In genomic region chr7:108292541-108292940, GRCh38 we compare ENCODE assay signal across 20 cellular contexts.
"Had no signal": no experiment of that assay in that cellular context is flagged by ENCODE, and none has a peak within 500 bp of the region (broad histone marks: within the 10 kb centered on the region; RNA-seq: fewer than 3 reads in every experiment).

No MANE protein-coding gene starts in this region.

- H3K27me3 ChIP-seq: ascending aorta, breast epithelium, gastrocnemius medialis, right atrium auricular region, testis, upper lobe of left lung had no signal

- H3K36me3 Mint-ChIP-seq: activated naive CD8-positive, alpha-beta T cell treated with anti-CD3 and anti-CD28 coated beads, Interleukin-2, amount 10 ng/mL, durations not matched to agents 7 days and 5 days had no signal

- H3K36me3 ChIP-seq: ascending aorta, breast epithelium, gastrocnemius medialis, heart left ventricle, prostate gland, right atrium auricular region, upper lobe of left lung had no signal

- H3K27me3 Mint-ChIP-seq: activated naive CD8-positive, alpha-beta T cell treated with anti-CD3 and anti-CD28 coated beads, Interleukin-2, amount 10 ng/mL, durations not matched to agents 7 days and 5 days; dendritic cell treated with granulocyte-macrophage colony-stimulating factor and Interleukin-4, amounts not matched to agents 40 ng/mL and 50 ng/mL, for 4 days; stimulated activated naive CD8-positive, alpha-beta T cell treated with anti-CD3 and anti-CD28 coated beads, Interleukin-15, amount 100 ng/mL, for 72 hours had no signal

- H3K9me3 ChIP-seq: ascending aorta, breast epithelium, gastrocnemius medialis, heart left ventricle, prostate gland, right atrium auricular region, testis, upper lobe of left lung had no signal

- H3K4me3 Mint-ChIP-seq: activated naive CD8-positive, alpha-beta T cell treated with anti-CD3 and anti-CD28 coated beads, Interleukin-2, amount 10 ng/mL, durations not matched to agents 7 days and 5 days; dendritic cell treated with granulocyte-macrophage colony-stimulating factor and Interleukin-4, amounts not matched to agents 40 ng/mL and 50 ng/mL, for 4 days; nephron progenitor cell; stimulated activated naive CD8-positive, alpha-beta T cell treated with anti-CD3 and anti-CD28 coated beads, Interleukin-15, amount 100 ng/mL, for 72 hours had no signal

- H3K4me1 ChIP-seq: ascending aorta, breast epithelium, gastrocnemius medialis, prostate gland, testis, upper lobe of left lung had no signal

- ATAC-seq: gastrocnemius medialis; stimulated activated naive CD8-positive, alpha-beta T cell treated with anti-CD3 and anti-CD28 coated beads, Interleukin-15, amount 100 ng/mL, for 72 hours had no signal

- H3K4me3 ChIP-seq: ascending aorta, breast epithelium, gastrocnemius medialis, heart left ventricle, prostate gland, right atrium auricular region, skin epidermis, testis, upper lobe of left lung had no signal

- FAIRE-seq: kidney had no signal

- H3K27ac Mint-ChIP-seq: activated naive CD8-positive, alpha-beta T cell treated with anti-CD3 and anti-CD28 coated beads, Interleukin-2, amount 10 ng/mL, durations not matched to agents 7 days and 5 days; dendritic cell treated with granulocyte-macrophage colony-stimulating factor and Interleukin-4, amounts not matched to agents 40 ng/mL and 50 ng/mL, for 4 days; stimulated activated naive CD8-positive, alpha-beta T cell treated with anti-CD3 and anti-CD28 coated beads, Interleukin-15, amount 100 ng/mL, for 72 hours had no signal

- H3K27ac ChIP-seq: ascending aorta, breast epithelium, gastrocnemius medialis, heart left ventricle, prostate gland, right atrium auricular region, testis, upper lobe of left lung had no signal

- H3K9me3 Mint-ChIP-seq: dendritic cell treated with granulocyte-macrophage colony-stimulating factor and Interleukin-4, amounts not matched to agents 40 ng/mL and 50 ng/mL, for 4 days; nephron progenitor cell had no signal

- DNase-seq: activated CD4-positive, alpha-beta T cell treated with anti-CD3 and anti-CD28 coated beads, Interleukin-2, amount 50 U/mL, for 48 hours; activated gamma-delta T cell treated with Interleukin-2 at 50 U/mL for 16 hours; activated naive CD8-positive, alpha-beta T cell treated with anti-CD3 and anti-CD28 coated beads, Interleukin-2, amount 10 ng/mL, durations not matched to agents 7 days and 5 days; gastrocnemius medialis; heart left ventricle; kidney; midbrain; nephron progenitor cell; stimulated activated CD4-positive, alpha-beta T cell treated with anti-CD3 and anti-CD28 coated beads, Interleukin-4, amount 100 ng/mL, for 1 hour; stimulated activated naive CD8-positive, alpha-beta T cell treated with anti-CD3 and anti-CD28 coated beads, Interleukin-15, amount 100 ng/mL, for 72 hours; SW 1271; T-helper 2 cell; testis; upper lobe of left lung had no signal
